ENCODE assay signal across 12 cellular contexts in the genomic region with DNA sequence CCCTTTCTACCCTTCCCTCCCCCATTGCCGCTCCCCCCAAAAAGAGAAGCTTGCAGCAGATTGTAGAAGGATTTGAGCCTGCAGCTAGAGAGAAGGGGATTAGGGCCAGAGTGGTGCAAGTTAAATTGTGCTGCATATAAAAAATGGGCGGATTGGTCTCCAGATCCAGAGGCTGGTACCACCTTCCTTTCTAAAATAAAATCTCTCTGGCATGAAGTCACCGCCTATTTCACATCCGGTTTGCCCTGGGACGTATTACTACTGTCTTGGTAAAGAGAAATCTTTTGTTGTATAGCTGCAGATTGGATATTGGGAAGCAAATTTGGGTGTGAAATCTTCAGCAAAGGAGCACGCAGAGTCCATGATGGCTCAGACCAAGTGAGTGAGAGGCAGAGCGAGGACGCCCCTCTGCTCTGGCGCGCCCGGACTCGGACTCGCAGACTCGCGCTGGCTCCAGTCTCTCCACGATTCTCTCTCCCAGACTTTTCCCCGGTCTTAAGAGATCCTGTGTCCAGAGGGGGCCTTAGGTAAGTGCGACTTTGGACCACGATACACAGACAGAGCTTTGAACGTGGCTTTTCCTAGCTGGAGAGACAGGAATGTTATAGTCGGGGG. TPM values are rescaled to one million over a fixed set of nuclear protein-coding genes. Genes with fewer than 3 reads are reported as not detected.
DNase-seq lines count a peak whose midpoint lies in the region; ATAC-seq, FAIRE-seq and TF ChIP-seq lines count a peak whose summit lies in the region.
"Had no signal": no experiment of that assay in that cellular context is flagged by ENCODE, and none has a peak within 500 bp of the region (broad histone marks: within the 10 kb centered on the region; RNA-seq: fewer than 3 reads in every experiment).

A gene (plus strand): TSS at position 225 of the 615 bp plus-strand sequence. CDS start 2,691 bp downstream, outside the sequence.

- H3K4me3 ChIP-seq in breast epithelium (peak within 1 kb of the TSS in 2 of 3 donors; percentile 17 to 52), astrocyte of the spinal cord (ENCODE audit: low read depth, low read length) (peak within 1 kb of the TSS; percentile 13), keratinocyte (ENCODE audit: control insufficient read depth in 2 of 3, extremely low read depth in 1 of 3, insufficient read depth in 2 of 3, low read depth in 1 of 3, low read length in 3 of 3) (peak within 1 kb of the TSS in 1 of 3 experiments; percentile 8), suprapubic skin (peak within 1 kb of the TSS; percentile 18)

- ATAC-seq in activated naive CD8-positive, alpha-beta T cell treated with anti-CD3 and anti-CD28 coated beads, Interleukin-2, amount 50 U/mL, for 24 hours, result no peak

- no TSS peak for BruUV-seq in MCF 10A (replicated peaks; lab: Mats Ljungman, UMichigan)

- peak within 1 kb of the TSS; percentile 6 for H3K4me2 ChIP-seq in keratinocyte (ENCODE audit: control insufficient read depth, extremely low read depth, insufficient read depth, low read depth, low read length)

- H3K9me3 Mint-ChIP-seq in MCF 10A (ENCODE audit: unreplicated experiment), result no peaks in the 10 kb centered on the region
- no peaks in the 10 kb centered on the region for H3K9me3 Mint-ChIP-seq in activated naive CD8-positive, alpha-beta T cell treated with anti-CD3 and anti-CD28 coated beads, Interleukin-2, amount 50 U/mL, for 24 hours
- H3K9me3 Mint-ChIP-seq: activated CD4-positive, alpha-beta T cell treated with anti-CD3 and anti-CD28 coated beads, Interleukin-2, amount 10 ng/mL, durations not matched to agents 24 days and 14 days; activated naive CD4-positive, alpha-beta T cell treated with anti-CD3 and anti-CD28 coated beads, Interleukin-2, amount 50 U/mL, for 24 hours had no signal

- peaks cover 0 to 37% of the 10 kb centered on the region in 2 donors for H3K27me3 ChIP-seq in breast epithelium
- H3K27me3 ChIP-seq in keratinocyte (ENCODE audit: control insufficient read depth, extremely low read depth, insufficient read depth, low read length), result peaks cover 4% of the 10 kb centered on the region
- peaks cover 31% of the 10 kb centered on the region for H3K27me3 ChIP-seq in suprapubic skin

- H3K36me3 ChIP-seq in breast epithelium, result no peaks in the 10 kb centered on the region
- H3K36me3 ChIP-seq in keratinocyte (ENCODE audit: control insufficient read depth in 2 of 2, extremely low read depth in 1 of 2, insufficient read depth in 2 of 2, low read length in 2 of 2), result no peaks in the 10 kb centered on the region
- no peaks in the 10 kb centered on the region for H3K36me3 ChIP-seq in suprapubic skin

- H3K36me3 Mint-ChIP-seq in MCF 10A (ENCODE audit: insufficient read depth, unreplicated experiment), result no peaks in the 10 kb centered on the region
- no peaks in the 10 kb centered on the region for H3K36me3 Mint-ChIP-seq in activated naive CD8-positive, alpha-beta T cell treated with anti-CD3 and anti-CD28 coated beads, Interleukin-2, amount 50 U/mL, for 24 hours (ENCODE audit: low read depth)

- H3K27me3 Mint-ChIP-seq in MCF 10A (ENCODE audit: insufficient read depth, unreplicated experiment), result peaks cover 92% of the 10 kb centered on the region
- H3K27me3 Mint-ChIP-seq in activated naive CD8-positive, alpha-beta T cell treated with anti-CD3 and anti-CD28 coated beads, Interleukin-2, amount 50 U/mL, for 24 hours, result peaks cover 26% of the 10 kb centered on the region

- H3K9me3 ChIP-seq in breast epithelium (no peaks in the 10 kb centered on the region), keratinocyte (ENCODE audit: control insufficient read depth, low read depth, low read length) (no peaks in the 10 kb centered on the region), suprapubic skin (no peaks in the 10 kb centered on the region)

- H3K4me3 Mint-ChIP-seq in MCF 10A (ENCODE audit: unreplicated experiment), result no peak within 1 kb of the TSS
- H3K4me3 Mint-ChIP-seq in activated naive CD8-positive, alpha-beta T cell treated with anti-CD3 and anti-CD28 coated beads, Interleukin-2, amount 50 U/mL, for 24 hours, result no peak within 1 kb of the TSS
- H3K4me3 Mint-ChIP-seq: activated CD4-positive, alpha-beta T cell treated with anti-CD3 and anti-CD28 coated beads, Interleukin-2, amount 10 ng/mL, durations not matched to agents 24 days and 14 days; activated naive CD4-positive, alpha-beta T cell treated with anti-CD3 and anti-CD28 coated beads, Interleukin-2, amount 50 U/mL, for 24 hours had no signal

- H3K79me2 ChIP-seq in keratinocyte (ENCODE audit: control insufficient read depth, insufficient read depth, low read length), result no peaks in the 10 kb centered on the region

- no peaks in the 10 kb centered on the region for H3K4me1 Mint-ChIP-seq in MCF 10A (ENCODE audit: insufficient read depth, unreplicated experiment)
- no peaks in the 10 kb centered on the region for H3K4me1 Mint-ChIP-seq in activated naive CD8-positive, alpha-beta T cell treated with anti-CD3 and anti-CD28 coated beads, Interleukin-2, amount 50 U/mL, for 24 hours
- H3K4me1 Mint-ChIP-seq: activated CD4-positive, alpha-beta T cell treated with anti-CD3 and anti-CD28 coated beads, Interleukin-2, amount 10 ng/mL, durations not matched to agents 24 days and 14 days; activated naive CD4-positive, alpha-beta T cell treated with anti-CD3 and anti-CD28 coated beads, Interleukin-2, amount 50 U/mL, for 24 hours had no signal

- under 1% methylated on average over 12 of the region's 21 CpGs for WGBS in suprapubic skin

- TF ChIP-seq CTCF in breast epithelium (IDR thresholded peaks at IDR 0.05), result no peak
- no peak for TF ChIP-seq CTCF in MCF 10A (IDR thresholded peaks at IDR 0.05; ENCODE audit: unreplicated experiment)
- TF ChIP-seq CTCF in astrocyte of the spinal cord (IDR thresholded peaks at IDR 0.05; ENCODE audit: low read depth, low read length), result no peak
- TF ChIP-seq CTCF in keratinocyte (optimal IDR thresholded peaks at IDR 0.05 in 1 of 3, IDR thresholded peaks at IDR 0.05 in 1 of 3, conservative IDR thresholded peaks at IDR 0.05 in 1 of 3; ENCODE audit: extremely low read depth in 1 of 3, insufficient read depth in 2 of 3, low read length in 3 of 3), result no peak
- TF ChIP-seq CTCF in suprapubic skin (IDR thresholded peaks at IDR 0.05), result no peak

- dilution Hi-C loops in keratinocyte (cut with MboI; ENCODE audit: extremely low pct_ligation_motif_present, low sequenced_read_pairs), result no loop called here

- no peak within 1 kb of the TSS for H3K9ac ChIP-seq in keratinocyte (ENCODE audit: control insufficient read depth, extremely low read depth, insufficient read depth, low read length)

- intact Hi-C loops in breast epithelium (cut with DNase I; ENCODE audit: low total_unique reads) (no loop called here), MCF 10A (cut with micrococcal nuclease) (no loop called here)

- CTCF ChIA-PET in MCF 10A (lab: Yijun Ruan, JAX), result interaction anchor here (0.7 to 7.5 kb wide), 6 partner anchors 12 to 1560 kb away, joined by 3 to 62 read pairs (median 5); no protein-coding TSS in a partner anchor

- DNase-seq in breast epithelium (ENCODE audit: low spot score in 2 of 2) (no peak), MCF 10A (ENCODE audit: unreplicated experiment) (no peak), astrocyte of the spinal cord (ENCODE audit: low read depth, low spot score) (no peak), keratinocyte (ENCODE audit: low read depth, low spot score) (no peak), suprapubic skin (ENCODE audit: low spot score in 2 of 2) (no peak), RKO (ENCODE audit: low spot score) (no peak), HTR-8/SVneo (ENCODE audit: insufficient read length, low spot score) (no peak)
- no peak for DNase-seq in activated naive CD8-positive, alpha-beta T cell treated with anti-CD3 and anti-CD28 coated beads, Interleukin-2, amount 50 U/mL, for 24 hours
- DNase-seq: activated CD4-positive, alpha-beta T cell treated with anti-CD3 and anti-CD28 coated beads, Interleukin-2, amount 10 ng/mL, durations not matched to agents 24 days and 14 days had no signal

- H4K20me1 ChIP-seq in keratinocyte (ENCODE audit: control insufficient read depth, extremely low read depth, insufficient read depth, low read length), result no peaks in the 10 kb centered on the region

- H3K27ac ChIP-seq in breast epithelium (no peak within 1 kb of the TSS), keratinocyte (ENCODE audit: control insufficient read depth, insufficient read depth, low read length) (no peak within 1 kb of the TSS), suprapubic skin (no peak within 1 kb of the TSS)

- in situ Hi-C loops in astrocyte of the spinal cord (cut with HindIII; ENCODE audit: low sequenced_read_pairs), result no loop called here

- H3K27ac Mint-ChIP-seq in MCF 10A (ENCODE audit: low read depth, unreplicated experiment), result no peak within 1 kb of the TSS
- H3K27ac Mint-ChIP-seq in activated naive CD8-positive, alpha-beta T cell treated with anti-CD3 and anti-CD28 coated beads, Interleukin-2, amount 50 U/mL, for 24 hours, result no peak within 1 kb of the TSS
- H3K27ac Mint-ChIP-seq: activated CD4-positive, alpha-beta T cell treated with anti-CD3 and anti-CD28 coated beads, Interleukin-2, amount 10 ng/mL, durations not matched to agents 24 days and 14 days; activated naive CD4-positive, alpha-beta T cell treated with anti-CD3 and anti-CD28 coated beads, Interleukin-2, amount 50 U/mL, for 24 hours had no signal

- no peaks in the 10 kb centered on the region for H3K9me1 ChIP-seq in keratinocyte (ENCODE audit: control insufficient read depth, extremely low read depth, insufficient read depth, low read length)

- no peaks in the 10 kb centered on the region for H3K4me1 ChIP-seq in breast epithelium
- H3K4me1 ChIP-seq in keratinocyte (ENCODE audit: control insufficient read depth, extremely low read depth, insufficient read depth, low read length), result no peaks in the 10 kb centered on the region
- H3K4me1 ChIP-seq in suprapubic skin, result peaks cover 5% of the 10 kb centered on the region

- no peak for TF ChIP-seq EP300 in suprapubic skin (IDR thresholded peaks at IDR 0.05)

- H2AFZ ChIP-seq in keratinocyte (ENCODE audit: control insufficient read depth, low read length), result peak within 1 kb of the TSS; percentile 33

- POLR2A ChIA-PET in MCF 10A (lab: Yijun Ruan, JAX), result no interaction called here

- no peak for TF ChIP-seq POLR2A in breast epithelium (IDR thresholded peaks at IDR 0.05)
- TF ChIP-seq POLR2A in suprapubic skin (IDR thresholded peaks at IDR 0.05), result no peak

- FAIRE-seq in keratinocyte (lab: Jason Lieb, UNC), result no peak
- no peak for FAIRE-seq in HTR-8/SVneo (lab: Jason Lieb, UNC)

RNA-seq across cellular contexts. Expression of the gene that starts here (rescaled TPM):
- total RNA-seq in breast epithelium (not detected), MCF 10A (2022) (not detected in 2 replicates), suprapubic skin (not detected)
- polyA plus RNA-seq in keratinocyte, result not detected in 3 replicates
- polyA plus RNA-seq in keratinocyte (2011; ENCODE audit: low read depth), result not detected
- polyA plus RNA-seq in keratinocyte (2011; cell fraction: cytosol; rRNA removed), result not detected in 2 replicates
- polyA plus RNA-seq in keratinocyte (2011; cell fraction: nucleus; rRNA removed), result not detected in 2 replicates
- not detected in 2 replicates for polyA plus RNA-seq in keratinocyte (2012; ENCODE audit: low replicate concordance)
- not detected in 3 replicates for polyA minus RNA-seq in keratinocyte
- polyA minus RNA-seq in keratinocyte (2011; cell fraction: cytosol; rRNA and poly(A)+ RNA removed), result not detected
- not detected in 2 replicates for polyA minus RNA-seq in keratinocyte (2011; cell fraction: nucleus; rRNA and poly(A)+ RNA removed)
- total RNA-seq: activated CD4-positive, alpha-beta T cell treated with anti-CD3 and anti-CD28 coated beads, Interleukin-2, amount 10 ng/mL, durations not matched to agents 24 days and 14 days; M059J had no signal
- polyA plus RNA-seq: AG04450 had no signal
